ENCODE assay signal across 8 cellular contexts in the genomic region with DNA sequence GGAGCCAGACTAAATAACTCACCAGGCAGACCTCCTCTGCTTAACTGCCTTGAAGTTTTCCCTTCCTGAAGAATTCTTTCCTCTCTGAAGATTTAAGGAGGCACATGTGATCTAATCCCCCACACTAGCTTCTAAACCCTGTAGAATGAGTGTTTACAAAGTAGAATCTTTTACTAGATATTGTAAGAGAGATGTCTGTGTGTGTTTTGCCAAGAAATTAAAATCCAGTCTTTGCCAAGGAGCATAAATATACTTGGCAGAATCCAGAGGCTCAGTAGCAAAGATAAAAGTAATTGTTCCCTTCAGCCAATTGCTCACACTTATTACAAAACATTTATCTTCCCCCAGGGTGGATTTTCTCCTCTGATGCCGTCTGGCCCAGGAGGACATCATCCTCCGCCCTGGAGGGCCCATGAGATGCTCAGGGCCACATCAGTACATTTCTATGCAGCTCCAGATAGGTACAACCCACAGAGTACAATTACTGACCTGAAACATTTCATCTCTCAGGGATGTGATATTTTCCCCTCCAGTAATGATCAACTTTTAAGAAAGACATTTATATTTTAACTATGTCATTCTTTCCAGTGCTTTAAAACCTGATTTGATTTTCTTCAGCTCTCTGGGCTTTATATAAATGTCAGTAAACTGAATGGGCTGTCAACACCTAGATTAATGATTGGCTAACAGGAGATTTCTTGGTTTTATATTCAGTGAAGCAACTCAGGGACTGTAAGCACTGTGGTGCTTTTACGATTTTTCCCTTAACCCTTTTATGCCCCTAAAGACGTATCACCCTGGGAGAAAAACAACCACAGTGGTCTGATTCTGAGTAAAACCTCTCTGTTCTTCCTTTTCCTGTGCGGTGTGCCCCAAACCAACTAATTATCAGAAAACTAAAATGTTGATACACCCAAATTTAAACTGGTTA. TPM values are rescaled to one million over a fixed set of nuclear protein-coding genes. Genes with fewer than 3 reads are reported as not detected.
DNase-seq lines count a peak whose midpoint lies in the region; ATAC-seq and TF ChIP-seq lines count a peak whose summit lies in the region.

No MANE protein-coding gene starts in this region.

- no peaks in the 10 kb centered on the region for H3K9me3 Mint-ChIP-seq in osteocyte (ENCODE audit: unreplicated experiment)

- no peak overlapping the region for H3K4me2 ChIP-seq in mammary epithelial cell (ENCODE audit: insufficient read depth, low read depth, low read length)

- peak overlapping the region; percentile 37 for H2AFZ ChIP-seq in mammary epithelial cell (ENCODE audit: low read depth, low read length)

- H3K27me3 ChIP-seq in AG04450 (ENCODE audit: control insufficient read depth, insufficient read depth, low read length) (no peaks in the 10 kb centered on the region), mammary epithelial cell (ENCODE audit: insufficient read depth, low read length) (no peaks in the 10 kb centered on the region)

- H3K36me3 ChIP-seq in mammary epithelial cell (ENCODE audit: insufficient read depth, low read length): no peaks in the 10 kb centered on the region

- peaks cover 44% of the 10 kb centered on the region for H3K4me1 ChIP-seq in mammary epithelial cell (ENCODE audit: insufficient read depth, low read length)

- H4K20me1 ChIP-seq in mammary epithelial cell (ENCODE audit: insufficient read depth, low read length): no peaks in the 10 kb centered on the region

- no peak overlapping the region for H3K4me3 ChIP-seq in AG04450 (ENCODE audit: low read depth, low read length)
- no peak overlapping the region for H3K4me3 ChIP-seq in mammary epithelial cell (replicated peaks in 1 of 3; ENCODE audit: insufficient read depth in 1 of 3, low read depth in 2 of 3, low read length in 3 of 3)

- no peaks in the 10 kb centered on the region for H3K27me3 Mint-ChIP-seq in osteocyte (ENCODE audit: unreplicated experiment)

- H3K4me1 Mint-ChIP-seq in osteocyte (ENCODE audit: unreplicated experiment): peaks cover 54% of the 10 kb centered on the region

- H3K36me3 Mint-ChIP-seq in osteocyte (ENCODE audit: unreplicated experiment): no peaks in the 10 kb centered on the region

- TF ChIP-seq CTCF in AG04450 (IDR thresholded peaks at IDR 0.05; ENCODE audit: low read depth, low read length): no peak
- TF ChIP-seq CTCF in mammary epithelial cell (conservative IDR thresholded peaks at IDR 0.05 in 1 of 2, IDR thresholded peaks at IDR 0.05 in 1 of 2; ENCODE audit: extremely low read depth in 1 of 2, insufficient read depth in 1 of 2, low read depth in 1 of 2, low read length in 2 of 2): no peak
- no peak for TF ChIP-seq CTCF in osteocyte (IDR thresholded peaks at IDR 0.05)
- TF ChIP-seq CTCF in GM10266 (IDR thresholded peaks at IDR 0.05; ENCODE audit: control insufficient read depth, insufficient read depth, low read depth, missing control alignments): no peak

- CTCF ChIA-PET in AG04450 (lab: Charles Lee) (no interaction called here), mammary epithelial cell (lab: Charles Lee; ENCODE audit: low non-redundant PET) (no interaction called here)

- POLR2A ChIA-PET in AG04450 (lab: Yijun Ruan, JAX): interaction anchor here (0.8 to 1.1 kb wide), 2 partner anchors 106 kb away, joined by 3 to 4 read pairs; no protein-coding TSS in a partner anchor

- ATAC-seq in GM18873 (IDR thresholded peaks at IDR 0.05; ENCODE audit: low FRiP score, unreplicated experiment) (peak; percentile 83), HG03460 (IDR thresholded peaks at IDR 0.05; ENCODE audit: unreplicated experiment) (peak; percentile 82)

- DNase-seq in AG04450 (ENCODE audit: low read depth, low spot score) (no peak), mammary epithelial cell (peak; percentile 49), osteocyte (ENCODE audit: extremely low spot score, unreplicated experiment) (no peak), NCI-H146 (lab: John Stamatoyannopoulos, UW) (no peak), HuH-7.5 (ENCODE audit: low spot score) (no peak), GM10266 (ENCODE audit: extremely low spot score) (no peak)

- H3K9me3 ChIP-seq in AG04450 (ENCODE audit: control insufficient read depth, insufficient read depth, low read length) (no peaks in the 10 kb centered on the region), mammary epithelial cell (replicated peaks; ENCODE audit: insufficient read depth, low read length) (no peaks in the 10 kb centered on the region)

- H3K27ac Mint-ChIP-seq in osteocyte (ENCODE audit: unreplicated experiment): peak overlapping the region; percentile 66

- no peak overlapping the region for H3K4me3 Mint-ChIP-seq in osteocyte (ENCODE audit: unreplicated experiment)

- H3K9ac ChIP-seq in mammary epithelial cell (ENCODE audit: insufficient read depth, low read length): no peak overlapping the region

- BruUV-seq in mammary epithelial cell (replicated peaks; lab: Mats Ljungman, UMichigan): no TSS peak

- no peaks in the 10 kb centered on the region for H3K79me2 ChIP-seq in mammary epithelial cell (ENCODE audit: insufficient read depth, low read length)

- intact Hi-C loops in mammary epithelial cell (cut with micrococcal nuclease): loop anchor here (10.0 kb wide), 1 partner anchor 103 kb away; no protein-coding TSS in a partner anchor

- H3K27ac ChIP-seq in AG04450 (ENCODE audit: low read depth, low read length): peak overlapping the region; percentile 48
- H3K27ac ChIP-seq in mammary epithelial cell (ENCODE audit: insufficient read depth, low read depth, low read length): no peak overlapping the region

- in situ Hi-C loops in mammary epithelial cell (cut with MboI; ENCODE audit: low sequenced_read_pairs in 2 of 2): no loop called here

- WGBS in mammary epithelial cell (ENCODE audit: low coverage, missing lambda C conversion rate): 44% methylated on average over 5 of the region's 5 CpGs

- dilution Hi-C loops in mammary epithelial cell (cut with HindIII; ENCODE audit: low sequenced_read_pairs): no loop called here

RNA-seq across cellular contexts. Expression of gene PTGER2, which starts 37.7 kb away (rescaled TPM):
- 56.9 and 70.7 TPM in 2 replicates for polyA plus RNA-seq in AG04450 (2011; rRNA removed)
- polyA minus RNA-seq in AG04450 (2011; rRNA and poly(A)+ RNA removed): 17.5 and 26.8 TPM in 2 replicates
- total RNA-seq in mammary epithelial cell: 1 to 10 TPM in 1 of 2 donors, under 1 TPM in 1; 0.49 to 2.8 TPM
- polyA plus RNA-seq in mammary epithelial cell: 4.2 TPM
- polyA minus RNA-seq in mammary epithelial cell: 2.6 TPM
- 2.1 and 2.4 TPM in 2 replicates for total RNA-seq in osteocyte
